29 cellular contexts compared by ENCODE assay signal in genomic region chr12:5587701-5588100, GRCh38.
DNase-seq lines count a peak whose midpoint lies in the region; ATAC-seq and TF ChIP-seq lines count a peak whose summit lies in the region.
"Had no signal": no experiment of that assay in that cellular context is flagged by ENCODE, and none has a peak within 500 bp of the region (broad histone marks: within the 10 kb centered on the region; RNA-seq: fewer than 3 reads in every experiment).

No MANE protein-coding gene starts in this region.

- no peak overlapping the region for H2AK5ac ChIP-seq in mesendoderm (ENCODE audit: low read length)

- H2BK15ac ChIP-seq in mesendoderm (replicated peaks; ENCODE audit: low read depth) = no peak overlapping the region

- H3K27me3 ChIP-seq in mesendoderm (ENCODE audit: insufficient read depth, low read length, poor library complexity) = no peaks in the 10 kb centered on the region
- no peaks in the 10 kb centered on the region for H3K27me3 ChIP-seq in sigmoid colon
- H3K27me3 ChIP-seq: ascending aorta; BLaER1 treated with 17β-estradiol and CSF1 and Interleukin-3, amounts not matched to agents 10 nM and 100 nM; cardiac muscle cell; colonic mucosa; MG63; transverse colon had no signal

- H3K56ac ChIP-seq in mesendoderm (ENCODE audit: low read length) = peak overlapping the region; percentile 73

- ATAC-seq in GM21390 (IDR thresholded peaks at IDR 0.05; ENCODE audit: unreplicated experiment) = no peak
- ATAC-seq: activated T-cell treated with anti-CD3 and anti-CD28 coated beads, Interleukin-2, amount 50 U/mL, for 4 hours; K562; psoas muscle; stimulated activated memory B cell treated with anti-CD40 and anti-IgM and Interleukin-4, amounts not matched to agents 10 μg/mL and 1 μg/mL and 100 μg/mL, for 72 hours had no signal

- DNase-seq in NCI-H2107 treated with DMSO at 0.1 percent for 48 hours (lab: John Stamatoyannopoulos, UW; ENCODE audit: unreplicated experiment) (peak; percentile 28), NCI-H2107 (lab: John Stamatoyannopoulos, UW) (no peak), ecto neural progenitor cell (ENCODE audit: low spot score) (peak; percentile 80), mesendoderm (peak; percentile 74), NCI-H226 (no peak), sigmoid colon (no peak), DMS153 treated with DMSO at 0.1 percent for 48 hours (lab: John Stamatoyannopoulos, UW; ENCODE audit: unreplicated experiment) (no peak)
- DNase-seq: activated CD4-positive, alpha-beta T cell treated with anti-CD3 and anti-CD28 coated beads, Interleukin-2, amount 10 ng/mL, durations not matched to agents 7 days and 5 days; activated gamma-delta T cell treated with Interleukin-2 at 50 U/mL for 16 hours; activated T-cell treated with anti-CD3 and anti-CD28 coated beads, Interleukin-2, amount 50 U/mL, for 4 hours; colonic mucosa; effector memory CD4-positive, alpha-beta T cell; hypothalamus; NCI-H2029; NCI-H345; NCI-H748 treated with DMSO at 0.1 percent for 48 hours; occipital lobe; psoas muscle; T1000; transverse colon had no signal

- no peak overlapping the region for H3K23ac ChIP-seq in mesendoderm (ENCODE audit: low read length)

- intact Hi-C loops in sigmoid colon (cut with DNase I) = no loop called here

- WGBS in mesendoderm (ENCODE audit: extremely low coverage, insufficient coverage, low lambda C conversion rate) = no CpG with 5 or more reads among the region's 5 CpGs
- 75 to 81% methylated on average over 5 of the region's 5 CpGs for WGBS in sigmoid colon, 2 donors

- H3K4ac ChIP-seq in mesendoderm (ENCODE audit: low read depth, low read length) = no peak overlapping the region

- H3K18ac ChIP-seq in mesendoderm (ENCODE audit: low read length) = no peak overlapping the region

- H2BK120ac ChIP-seq in mesendoderm (ENCODE audit: low read depth, low read length) = no peak overlapping the region

- H3K4me1 ChIP-seq in mesendoderm (ENCODE audit: control insufficient read depth, low read depth, low read length) (peaks cover 17% of the 10 kb centered on the region), sigmoid colon (no peaks in the 10 kb centered on the region)
- H3K4me1 ChIP-seq: ascending aorta; BLaER1 treated with 17β-estradiol and CSF1 and Interleukin-3, amounts not matched to agents 10 nM and 100 nM; colonic mucosa; psoas muscle had no signal

- H3K36me3 ChIP-seq in mesendoderm (ENCODE audit: control insufficient read depth, insufficient read depth, low read length) (no peaks in the 10 kb centered on the region), sigmoid colon (no peaks in the 10 kb centered on the region)
- H3K36me3 ChIP-seq: ascending aorta; BLaER1 treated with 17β-estradiol and CSF1 and Interleukin-3, amounts not matched to agents 10 nM and 100 nM; cardiac muscle cell; colonic mucosa; MG63; transverse colon had no signal

- H3K9ac ChIP-seq in mesendoderm (ENCODE audit: low read length) = no peak overlapping the region
- H3K9ac ChIP-seq: BLaER1 treated with 17β-estradiol and CSF1 and Interleukin-3, amounts not matched to agents 10 nM and 100 nM had no signal

- peak overlapping the region; percentile 52 for H2BK5ac ChIP-seq in mesendoderm (ENCODE audit: low read length)

- H4K8ac ChIP-seq in mesendoderm (ENCODE audit: low read depth, low read length) = no peak overlapping the region

- H3K4me3 ChIP-seq in mesendoderm (ENCODE audit: low read length) = no peak overlapping the region
- no peak overlapping the region for H3K4me3 ChIP-seq in sigmoid colon
- H3K4me3 ChIP-seq: ascending aorta; BLaER1 treated with 17β-estradiol and CSF1 and Interleukin-3, amounts not matched to agents 10 nM and 100 nM; cardiac muscle cell; colonic mucosa; K562; MG63; psoas muscle; transverse colon had no signal

- no peak for TF ChIP-seq CTCF in sigmoid colon (IDR thresholded peaks at IDR 0.05)

- no peaks in the 10 kb centered on the region for H3K79me2 ChIP-seq in mesendoderm (ENCODE audit: control insufficient read depth, insufficient read depth, low read length)

- no peak for TF ChIP-seq EP300 in sigmoid colon (IDR thresholded peaks at IDR 0.05)

- TF ChIP-seq POLR2A in sigmoid colon (IDR thresholded peaks at IDR 0.05) = no peak

- H3K27ac ChIP-seq in mesendoderm (ENCODE audit: low read depth, low read length) (no peak overlapping the region), sigmoid colon (no peak overlapping the region)
- H3K27ac ChIP-seq: 22Rv1; ascending aorta; BLaER1 treated with 17β-estradiol and CSF1 and Interleukin-3, amounts not matched to agents 10 nM and 100 nM; cardiac muscle cell; colonic mucosa; psoas muscle; transverse colon; VCaP had no signal

- H4K5ac ChIP-seq in mesendoderm (ENCODE audit: low read length) = no peak overlapping the region

- H3K79me1 ChIP-seq in mesendoderm (ENCODE audit: low read length) = no peaks in the 10 kb centered on the region

- H3K9me3 ChIP-seq in sigmoid colon = no peaks in the 10 kb centered on the region
- H3K9me3 ChIP-seq: ascending aorta; BLaER1 treated with 17β-estradiol and CSF1 and Interleukin-3, amounts not matched to agents 10 nM and 100 nM; colonic mucosa; MG63; psoas muscle; transverse colon had no signal

- H3K4me2 ChIP-seq in mesendoderm (ENCODE audit: low read length) = no peak overlapping the region
- H3K4me2 ChIP-seq: BLaER1 treated with 17β-estradiol and CSF1 and Interleukin-3, amounts not matched to agents 10 nM and 100 nM had no signal

Comparison
In these comparisons a context has a peak if more than half of its experiments do, and no peak if none do; other contexts are left out.
1. DNase-seq: peak in NCI-H2107 treated with DMSO at 0.1 percent for 48 hours (single experiment), ecto neural progenitor cell (single experiment) and mesendoderm (single experiment); none in NCI-H2107 (single experiment), NCI-H226 (single experiment), sigmoid colon (single experiment) and DMS153 treated with DMSO at 0.1 percent for 48 hours (single experiment).